Comparison of ENCODE assay signal across 8 cellular contexts in genomic region chr20:43942661-43943285, GRCh38. TPM values are rescaled to one million over a fixed set of nuclear protein-coding genes. Genes with fewer than 3 reads are reported as not detected.
A peak's percentile ranks its signal among the peaks of the same experiment; 100 is the strongest.
DNase-seq lines count a peak whose midpoint lies in the region; ATAC-seq and TF ChIP-seq lines count a peak whose summit lies in the region.

No MANE protein-coding gene starts in this region.

- peak overlapping the region; percentile 77 for H3K27ac ChIP-seq in A673 (ENCODE audit: low read depth, low read length, poor library complexity, severe bottlenecking)
- H3K27ac ChIP-seq in RWPE1, result peak overlapping the region; percentile 78

- TF ChIP-seq CTCF in A673 (conservative IDR thresholded peaks at IDR 0.05; ENCODE audit: low read depth, low read length) (no peak), GM10248 (IDR thresholded peaks at IDR 0.05; ENCODE audit: control extremely low read depth, extremely low read depth, low read depth, missing control alignments) (no peak), RWPE1 (conservative IDR thresholded peaks at IDR 0.05; ENCODE audit: low read depth) (no peak), epithelial cell of esophagus (IDR thresholded peaks at IDR 0.05; ENCODE audit: insufficient read depth, low read depth, low read length, missing control alignments) (no peak)

- H3K4me1 ChIP-seq in A673 (ENCODE audit: insufficient read depth, low read length, poor library complexity, severe bottlenecking), result peaks cover 93% of the 10 kb centered on the region

- ATAC-seq in HG03095 (IDR thresholded peaks at IDR 0.05; ENCODE audit: unreplicated experiment), result peak; percentile 67
- ATAC-seq in HG03097 (IDR thresholded peaks at IDR 0.05; ENCODE audit: low FRiP score, unreplicated experiment), result no peak
- ATAC-seq in left colon, result no peak

- POLR2A ChIA-PET in A673 (lab: Charles Lee; ENCODE audit: low non-redundant PET) (interaction anchor here (0.7 kb wide), 1 partner anchor 8 kb away, joined by 3 read pairs; no protein-coding TSS in a partner anchor), GM10248 (lab: Yijun Ruan, JAX) (interaction anchor here (1.4 kb wide), 1 partner anchor 12 kb away, joined by 4 read pairs; no protein-coding TSS in a partner anchor), RWPE1 (lab: Yijun Ruan, JAX; ENCODE audit: low non-redundant PET) (interaction anchor here (0.5 kb wide), 1 partner anchor 9 kb away, joined by 3 read pairs; no protein-coding TSS in a partner anchor)

- BruUV-seq in A673 (replicated peaks; lab: Mats Ljungman, UMichigan), result no TSS peak

- H3K27me3 ChIP-seq in A673 (replicated peaks; ENCODE audit: insufficient read depth, low read depth, low read length, poor library complexity), result no peaks in the 10 kb centered on the region

- H3K4me3 ChIP-seq in A673 (ENCODE audit: low read depth, low read length, poor library complexity, severe bottlenecking) (no peak overlapping the region), epithelial cell of esophagus (ENCODE audit: low read length) (no peak overlapping the region)

- H3K36me3 ChIP-seq in A673 (ENCODE audit: insufficient read depth, low read length, poor library complexity, severe bottlenecking), result no peaks in the 10 kb centered on the region

- no peaks in the 10 kb centered on the region for H3K9me3 ChIP-seq in A673 (ENCODE audit: low read depth, low read length, poor library complexity, severe bottlenecking)

- DNase-seq in A673 (ENCODE audit: low spot score), result peak; percentile 76
- peak; percentile 77 for DNase-seq in GM10248 (ENCODE audit: extremely low spot score)
- DNase-seq in RWPE1 (ENCODE audit: low spot score), result peak; percentile 77
- peak; percentile 73 for DNase-seq in epithelial cell of esophagus (ENCODE audit: low read depth)
- DNase-seq in stromal cell of bone marrow (ENCODE audit: low read depth), result peak; percentile 67
- DNase-seq in left colon, result no peak

- CTCF ChIA-PET in A673 (lab: Charles Lee), result no interaction called here
- CTCF ChIA-PET in GM10248 (lab: Yijun Ruan, JAX), result interaction anchor here (0.8 to 3.0 kb wide), 6 partner anchors 12 to 193 kb away, joined by 3 to 21 read pairs (median 3); no protein-coding TSS in a partner anchor
- CTCF ChIA-PET in RWPE1 (lab: Yijun Ruan, JAX), result interaction anchor here (0.7 to 1.1 kb wide), 3 partner anchors 12 to 137 kb away, joined by 3 read pairs; no protein-coding TSS in a partner anchor

- intact Hi-C loops in A673 (cut with micrococcal nuclease; ENCODE audit: unreplicated experiment) (no loop called here), left colon (cut with DNase I, micrococcal nuclease) (no loop called here)

RNA-seq across cellular contexts. Expression of gene TOX2, which starts 28.1 kb away (rescaled TPM):
- 107 and 117 TPM in 2 replicates for total RNA-seq in A673 (2021)
- total RNA-seq in left colon, result 1 to 10 TPM; 3.0 to 3.4 TPM

Comparison
In these comparisons a context has a peak if more than half of its experiments do, and no peak if none do; other contexts are left out.
1. DNase-seq: peak in A673 (single experiment), GM10248 (single experiment), RWPE1 (single experiment), epithelial cell of esophagus (single experiment) and stromal cell of bone marrow (single experiment); none in left colon (0 of 2).
2. RNA of gene TOX2, which starts 28.1 kb away (total RNA-seq): 107 to 117 TPM in A673; 3.0 to 3.4 TPM in left colon; every median in the first group is over 10 times any median in the second.